ENCODE assay signal across 11 cellular contexts in the genomic region with DNA sequence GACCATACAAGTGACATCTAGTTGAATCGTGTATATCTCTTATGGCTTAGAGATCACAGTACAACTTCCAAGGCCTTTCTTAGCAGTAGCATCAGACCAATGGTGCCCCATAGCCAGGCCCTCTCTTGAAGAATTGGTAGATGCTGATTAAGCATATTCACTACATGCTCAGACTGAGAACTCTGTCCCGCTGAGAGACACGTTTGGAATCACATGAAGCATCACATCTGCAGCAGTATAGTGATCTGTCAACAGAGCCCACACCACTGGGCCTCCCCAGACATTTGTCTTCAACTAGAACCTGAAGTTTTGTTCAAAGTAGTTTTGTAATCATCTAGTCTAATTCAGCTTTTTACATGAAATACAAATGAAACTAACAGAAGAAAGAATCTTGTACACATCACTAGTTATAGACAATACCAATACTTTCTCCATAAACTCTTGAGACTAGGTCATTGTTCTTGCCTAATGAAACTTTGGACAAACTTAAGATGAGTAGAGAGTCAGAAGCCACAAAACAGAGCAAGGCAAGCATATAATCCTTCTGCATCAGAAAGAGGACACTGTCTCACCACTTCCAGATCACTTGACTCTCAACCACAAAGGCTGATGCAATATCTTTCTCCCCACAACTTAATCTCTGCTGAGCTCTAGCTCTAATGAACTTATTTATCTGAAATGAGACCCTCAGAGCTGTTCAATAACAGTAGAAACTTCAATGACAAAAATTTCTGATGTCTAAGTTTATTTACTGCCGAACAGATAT.
DNase-seq lines count a peak whose midpoint lies in the region.
"Had no signal": no experiment of that assay in that cellular context is flagged by ENCODE, and none has a peak within 500 bp of the region (broad histone marks: within the 10 kb centered on the region; RNA-seq: fewer than 3 reads in every experiment).

No MANE protein-coding gene starts in this region.

- peak overlapping the region; percentile 15 for H3K27ac Mint-ChIP-seq in T-helper 2 cell treated with Interferon-gamma antibody and Interleukin-4, amounts not matched to agents 5 μg/mL and 100 μg/mL, for 36 hours
- H3K27ac Mint-ChIP-seq in activated T-cell treated with anti-CD3 and anti-CD28 coated beads, Interleukin-2, amount 50 U/mL, for 24 hours, result no peak overlapping the region
- H3K27ac Mint-ChIP-seq in activated CD4-positive, alpha-beta T cell treated with anti-CD3 and anti-CD28 coated beads, Interleukin-2, amount 10 ng/mL, durations not matched to agents 24 days and 14 days, result no peak overlapping the region

- H3K4me1 Mint-ChIP-seq in T-helper 2 cell treated with Interferon-gamma antibody and Interleukin-4, amounts not matched to agents 5 μg/mL and 100 μg/mL, for 36 hours (ENCODE audit: low read depth), result peaks cover 6% of the 10 kb centered on the region
- no peaks in the 10 kb centered on the region for H3K4me1 Mint-ChIP-seq in activated T-cell treated with anti-CD3 and anti-CD28 coated beads, Interleukin-2, amount 50 U/mL, for 24 hours (ENCODE audit: low read depth)
- H3K4me1 Mint-ChIP-seq in activated CD4-positive, alpha-beta T cell treated with anti-CD3 and anti-CD28 coated beads, Interleukin-2, amount 10 ng/mL, durations not matched to agents 24 days and 14 days, result no peaks in the 10 kb centered on the region

- H3K36me3 Mint-ChIP-seq in T-helper 2 cell treated with Interferon-gamma antibody and Interleukin-4, amounts not matched to agents 5 μg/mL and 100 μg/mL, for 36 hours (ENCODE audit: low read depth), result no peaks in the 10 kb centered on the region
- H3K36me3 Mint-ChIP-seq in activated T-cell treated with anti-CD3 and anti-CD28 coated beads, Interleukin-2, amount 50 U/mL, for 24 hours (ENCODE audit: low read depth), result no peaks in the 10 kb centered on the region
- no peaks in the 10 kb centered on the region for H3K36me3 Mint-ChIP-seq in activated CD4-positive, alpha-beta T cell treated with anti-CD3 and anti-CD28 coated beads, Interleukin-2, amount 10 ng/mL, durations not matched to agents 24 days and 14 days (ENCODE audit: low read depth)

- H3K27me3 Mint-ChIP-seq in T-helper 2 cell treated with Interferon-gamma antibody and Interleukin-4, amounts not matched to agents 5 μg/mL and 100 μg/mL, for 36 hours (ENCODE audit: low read depth), result no peaks in the 10 kb centered on the region
- H3K27me3 Mint-ChIP-seq in activated T-cell treated with anti-CD3 and anti-CD28 coated beads, Interleukin-2, amount 50 U/mL, for 24 hours, result no peaks in the 10 kb centered on the region
- no peaks in the 10 kb centered on the region for H3K27me3 Mint-ChIP-seq in activated CD4-positive, alpha-beta T cell treated with anti-CD3 and anti-CD28 coated beads, Interleukin-2, amount 10 ng/mL, durations not matched to agents 24 days and 14 days

- peak; percentile 73 for DNase-seq in ELR (ENCODE audit: low read depth)
- peak; percentile 84 for DNase-seq in HT1080 (ENCODE audit: low read depth)
- DNase-seq in T-helper 2 cell treated with Interferon-gamma antibody and Interleukin-4, amounts not matched to agents 5 μg/mL and 100 μg/mL, for 36 hours (ENCODE audit: low spot score), result no peak
- peak; percentile 67 for DNase-seq in kidney tubule cell (ENCODE audit: low spot score)
- DNase-seq in activated T-cell treated with anti-CD3 and anti-CD28 coated beads, Interleukin-2, amount 50 U/mL, for 24 hours, result no peak
- DNase-seq in activated CD4-positive, alpha-beta T cell treated with anti-CD3 and anti-CD28 coated beads, Interleukin-2, amount 10 ng/mL, durations not matched to agents 24 days and 14 days, result no peak
- no peak for DNase-seq in amniotic stem cell (lab: John Stamatoyannopoulos, UW)
- no peak for DNase-seq in activated naive CD4-positive, alpha-beta T cell treated with Interleukin-2 at 50 U/mL for 16 hours
- DNase-seq: activated CD4-positive, CD25-positive, alpha-beta regulatory T cell; NCI-H510A treated with DMSO at 0.1 percent for 48 hours had no signal

- peaks cover 11% of the 10 kb centered on the region for H3K9me3 Mint-ChIP-seq in T-helper 2 cell treated with Interferon-gamma antibody and Interleukin-4, amounts not matched to agents 5 μg/mL and 100 μg/mL, for 36 hours
- peaks cover 3% of the 10 kb centered on the region for H3K9me3 Mint-ChIP-seq in activated T-cell treated with anti-CD3 and anti-CD28 coated beads, Interleukin-2, amount 50 U/mL, for 24 hours
- H3K9me3 Mint-ChIP-seq in activated CD4-positive, alpha-beta T cell treated with anti-CD3 and anti-CD28 coated beads, Interleukin-2, amount 10 ng/mL, durations not matched to agents 24 days and 14 days, result no peaks in the 10 kb centered on the region

- H3K4me3 Mint-ChIP-seq in T-helper 2 cell treated with Interferon-gamma antibody and Interleukin-4, amounts not matched to agents 5 μg/mL and 100 μg/mL, for 36 hours, result peak overlapping the region; percentile 9
- H3K4me3 Mint-ChIP-seq in activated T-cell treated with anti-CD3 and anti-CD28 coated beads, Interleukin-2, amount 50 U/mL, for 24 hours, result no peak overlapping the region
- H3K4me3 Mint-ChIP-seq in activated CD4-positive, alpha-beta T cell treated with anti-CD3 and anti-CD28 coated beads, Interleukin-2, amount 10 ng/mL, durations not matched to agents 24 days and 14 days, result no peak overlapping the region
- H3K4me3 Mint-ChIP-seq: nephron had no signal

- intact Hi-C loops in activated CD4-positive, alpha-beta T cell treated with anti-CD3 and anti-CD28 coated beads, Interleukin-2, amount 10 ng/mL, durations not matched to agents 24 days and 14 days (cut with micrococcal nuclease), result no loop called here

Comparison
In these comparisons a context has a peak if more than half of its experiments do, and no peak if none do; other contexts are left out.
1. DNase-seq: peak in ELR (single experiment), HT1080 (single experiment) and kidney tubule cell (single experiment); none in T-helper 2 cell treated with Interferon-gamma antibody and Interleukin-4, amounts not matched to agents 5 μg/mL and 100 μg/mL, for 36 hours (single experiment), activated T-cell treated with anti-CD3 and anti-CD28 coated beads, Interleukin-2, amount 50 U/mL, for 24 hours (single experiment), activated CD4-positive, alpha-beta T cell treated with anti-CD3 and anti-CD28 coated beads, Interleukin-2, amount 10 ng/mL, durations not matched to agents 24 days and 14 days (single experiment), amniotic stem cell (single experiment) and activated naive CD4-positive, alpha-beta T cell treated with Interleukin-2 at 50 U/mL for 16 hours (single experiment).